11 cellular contexts compared by ENCODE assay signal in genomic region chr10:4450981-4451501, GRCh38.
A peak's percentile ranks its signal among the peaks of the same experiment; 100 is the strongest.
DNase-seq lines count a peak whose midpoint lies in the region; ATAC-seq and TF ChIP-seq lines count a peak whose summit lies in the region.
"Had no signal": no experiment of that assay in that cellular context is flagged by ENCODE, and none has a peak within 500 bp of the region (broad histone marks: within the 10 kb centered on the region; RNA-seq: fewer than 3 reads in every experiment).

No MANE protein-coding gene starts in this region.

- ATAC-seq in GM21381 (IDR thresholded peaks at IDR 0.05; ENCODE audit: unreplicated experiment) (no peak), HG03469 (IDR thresholded peaks at IDR 0.05; ENCODE audit: unreplicated experiment) (no peak)

- H3K27ac ChIP-seq in neural progenitor cell, result no peak overlapping the region
- H3K27ac ChIP-seq: HL-60 had no signal

- H3K9ac ChIP-seq in neural progenitor cell, result no peak overlapping the region

- H3K9me3 Mint-ChIP-seq in neural progenitor cell, result peaks cover 4% of the 10 kb centered on the region
- H3K9me3 Mint-ChIP-seq: activated naive CD8-positive, alpha-beta T cell treated with anti-CD3 and anti-CD28 coated beads, Interleukin-2, amount 10 ng/mL, durations not matched to agents 7 days and 5 days had no signal

- H3K79me2 ChIP-seq in neural progenitor cell (ENCODE audit: low read depth), result no peaks in the 10 kb centered on the region

- no peaks in the 10 kb centered on the region for H3K36me3 ChIP-seq in neural progenitor cell

- no peaks in the 10 kb centered on the region for H3K9me3 ChIP-seq in neural progenitor cell (ENCODE audit: low read depth)

- H3K4me2 ChIP-seq in neural progenitor cell, result no peak overlapping the region

- no peak overlapping the region for H3K4me3 ChIP-seq in neural progenitor cell

- DNase-seq in EL (peak; percentile 79), MV-4-11 (lab: John Stamatoyannopoulos, UW) (peak; percentile 57), dermis blood vessel endothelial cell (peak; percentile 90), neural progenitor cell (ENCODE audit: low spot score) (no peak), cerebellar cortex (ENCODE audit: low spot score) (no peak), NCI-H345 treated with DMSO at 0.1 percent for 48 hours (lab: John Stamatoyannopoulos, UW; ENCODE audit: unreplicated experiment) (no peak)
- DNase-seq: activated naive CD8-positive, alpha-beta T cell treated with anti-CD3 and anti-CD28 coated beads, Interleukin-2, amount 10 ng/mL, durations not matched to agents 7 days and 5 days; NCI-H524 had no signal

- H3F3A ChIP-seq in neural progenitor cell (ENCODE audit: low read depth), result no peaks in the 10 kb centered on the region

- H3K4me1 ChIP-seq in neural progenitor cell, result no peaks in the 10 kb centered on the region

- H3K27ac Mint-ChIP-seq in neural progenitor cell, result no peak overlapping the region
- H3K27ac Mint-ChIP-seq: activated naive CD8-positive, alpha-beta T cell treated with anti-CD3 and anti-CD28 coated beads, Interleukin-2, amount 10 ng/mL, durations not matched to agents 7 days and 5 days had no signal

- H3K27me3 Mint-ChIP-seq in neural progenitor cell (ENCODE audit: insufficient read depth, low read depth), result peaks cover 2% of the 10 kb centered on the region

- H3K4me1 Mint-ChIP-seq in neural progenitor cell, result peaks cover 28% of the 10 kb centered on the region

- H3K27me3 ChIP-seq in neural progenitor cell, result no peaks in the 10 kb centered on the region

- H2AFZ ChIP-seq in neural progenitor cell (replicated peaks), result peak overlapping the region; percentile 47

- no peak for TF ChIP-seq CTCF in neural progenitor cell (IDR thresholded peaks at IDR 0.05)

- no peak overlapping the region for H3K4me3 Mint-ChIP-seq in neural progenitor cell
- H3K4me3 Mint-ChIP-seq: activated naive CD8-positive, alpha-beta T cell treated with anti-CD3 and anti-CD28 coated beads, Interleukin-2, amount 10 ng/mL, durations not matched to agents 7 days and 5 days had no signal

- no peaks in the 10 kb centered on the region for H4K20me1 ChIP-seq in neural progenitor cell (ENCODE audit: low read depth)

- no peaks in the 10 kb centered on the region for H3K36me3 Mint-ChIP-seq in neural progenitor cell
- H3K36me3 Mint-ChIP-seq: activated naive CD8-positive, alpha-beta T cell treated with anti-CD3 and anti-CD28 coated beads, Interleukin-2, amount 10 ng/mL, durations not matched to agents 7 days and 5 days had no signal

Comparison
In these comparisons a context has a peak if more than half of its experiments do, and no peak if none do; other contexts are left out.
1. DNase-seq: peak in EL (single experiment), MV-4-11 (single experiment) and dermis blood vessel endothelial cell (single experiment); none in neural progenitor cell (single experiment), cerebellar cortex (single experiment) and NCI-H345 treated with DMSO at 0.1 percent for 48 hours (single experiment).